9 cellular contexts compared by ENCODE assay signal in the genomic region with DNA sequence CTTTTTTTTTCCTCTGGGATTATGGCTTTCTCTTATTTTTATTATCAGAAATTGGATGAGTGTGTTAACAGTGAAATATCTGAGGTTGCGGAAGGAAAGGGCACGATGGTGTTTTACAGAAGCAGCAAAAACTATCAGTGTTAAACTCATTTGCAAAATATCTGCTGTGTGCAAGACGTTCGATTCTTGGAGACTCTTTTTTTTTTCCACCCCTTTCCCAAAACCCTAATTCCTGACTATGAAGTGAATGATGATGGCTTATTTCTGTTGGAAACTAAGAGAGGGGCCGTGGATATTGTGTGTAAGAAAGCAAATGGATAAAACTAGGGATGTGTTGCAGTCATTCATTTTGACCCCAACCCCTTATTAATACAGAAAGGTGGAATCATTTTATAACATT. TPM values are rescaled to one million over a fixed set of nuclear protein-coding genes. Genes with fewer than 3 reads are reported as not detected.
DNase-seq lines count a peak whose midpoint lies in the region; ATAC-seq and TF ChIP-seq lines count a peak whose summit lies in the region.
"Had no signal": no experiment of that assay in that cellular context is flagged by ENCODE, and none has a peak within 500 bp of the region (broad histone marks: within the 10 kb centered on the region; RNA-seq: fewer than 3 reads in every experiment).

No MANE protein-coding gene starts in this region.

- no peak for DNase-seq in CD8-positive, alpha-beta T cell
- DNase-seq in SK-N-DZ (ENCODE audit: low spot score) = peak; percentile 16
- no peak for DNase-seq in fibroblast of pulmonary artery (ENCODE audit: low read depth)
- DNase-seq in putamen (ENCODE audit: low spot score) = peak; percentile 26
- DNase-seq in NCI-H1694 treated with DMSO at 0.1 percent for 48 hours (lab: John Stamatoyannopoulos, UW) = no peak
- no peak for DNase-seq in activated CD8-positive, alpha-beta memory T cell treated with anti-CD3 and anti-CD28 coated beads, Interleukin-2, amount 50 U/mL, for 4 hours
- DNase-seq in DMS79 (lab: John Stamatoyannopoulos, UW) = no peak
- no peak for DNase-seq in activated effector memory CD4-positive, alpha-beta T cell treated with Interleukin-2 at 50 U/mL for 16 hours

- TF ChIP-seq CTCF in CD8-positive, alpha-beta T cell (IDR thresholded peaks at IDR 0.05) = no peak
- TF ChIP-seq CTCF in fibroblast of pulmonary artery (IDR thresholded peaks at IDR 0.05; ENCODE audit: low read length, missing control alignments) = no peak

- no peaks in the 10 kb centered on the region for H3K36me3 ChIP-seq in CD8-positive, alpha-beta T cell (ENCODE audit: insufficient read depth, low read length)

- no peaks in the 10 kb centered on the region for H3K9me3 ChIP-seq in CD8-positive, alpha-beta T cell (ENCODE audit: low read length)

- CTCF ChIA-PET in CD8-positive, alpha-beta T cell (lab: Charles Lee) = interaction anchor here (1.5 kb wide), 1 partner anchor 16 kb away, joined by 5 read pairs; no protein-coding TSS in a partner anchor

- peaks cover 25% of the 10 kb centered on the region for H3K27me3 Mint-ChIP-seq in CD8-positive, alpha-beta T cell (ENCODE audit: low read depth)

- H3K4me3 Mint-ChIP-seq in CD8-positive, alpha-beta T cell = peak overlapping the region; percentile 79

- ATAC-seq in CD8-positive, alpha-beta T cell = no peak
- ATAC-seq: GM12878 had no signal

- intact Hi-C loops in CD8-positive, alpha-beta T cell (cut with DNase I, micrococcal nuclease) = loop anchor here in 1 of 2 experiments (5.0 kb wide), 1 partner anchor 1788 kb away; no protein-coding TSS in a partner anchor

- H3K4me1 ChIP-seq in CD8-positive, alpha-beta T cell (ENCODE audit: insufficient read depth, low read length) = peaks cover 18% of the 10 kb centered on the region

- H3K4me1 Mint-ChIP-seq in CD8-positive, alpha-beta T cell (ENCODE audit: low read depth) = peaks cover 13% of the 10 kb centered on the region

- POLR2A ChIA-PET in CD8-positive, alpha-beta T cell (lab: Charles Lee) = no interaction called here

- H3K27ac Mint-ChIP-seq in CD8-positive, alpha-beta T cell = no peak overlapping the region

- no peak overlapping the region for H3K27ac ChIP-seq in CD8-positive, alpha-beta T cell (ENCODE audit: low read depth, low read length)

- no peaks in the 10 kb centered on the region for H3K9me3 Mint-ChIP-seq in CD8-positive, alpha-beta T cell

- no peaks in the 10 kb centered on the region for H3K36me3 Mint-ChIP-seq in CD8-positive, alpha-beta T cell

- H3K27me3 ChIP-seq in CD8-positive, alpha-beta T cell (ENCODE audit: insufficient read depth, low read length) = peaks cover 2% of the 10 kb centered on the region

- peak overlapping the region; percentile 57 for H3K4me3 ChIP-seq in CD8-positive, alpha-beta T cell (ENCODE audit: low read depth, low read length)
- H3K4me3 ChIP-seq in fibroblast of pulmonary artery (replicated peaks; ENCODE audit: low read depth, low read length) = peak overlapping the region; percentile 77
- H3K4me3 ChIP-seq: GM12878 had no signal

RNA-seq across cellular contexts. Expression of gene NCAM2, which starts 0.7 kb away (rescaled TPM):
- total RNA-seq in CD8-positive, alpha-beta T cell = not detected
- 5.5 and 8.6 TPM in 2 replicates for polyA plus RNA-seq in SK-N-DZ (2014; cell fraction: cytosol; rRNA removed)
- 3.0 TPM in 2 replicates for polyA plus RNA-seq in SK-N-DZ (2014; cell fraction: nucleus; rRNA removed)

Comparison
In these comparisons a context has a peak if more than half of its experiments do, and no peak if none do; other contexts are left out.
1. DNase-seq: peak in SK-N-DZ (single experiment) and putamen (single experiment); none in CD8-positive, alpha-beta T cell (0 of 7), fibroblast of pulmonary artery (single experiment), NCI-H1694 treated with DMSO at 0.1 percent for 48 hours (single experiment), activated CD8-positive, alpha-beta memory T cell treated with anti-CD3 and anti-CD28 coated beads, Interleukin-2, amount 50 U/mL, for 4 hours (single experiment), DMS79 (single experiment) and activated effector memory CD4-positive, alpha-beta T cell treated with Interleukin-2 at 50 U/mL for 16 hours (single experiment).